1 cellular context compared by ENCODE assay signal in the genomic region with DNA sequence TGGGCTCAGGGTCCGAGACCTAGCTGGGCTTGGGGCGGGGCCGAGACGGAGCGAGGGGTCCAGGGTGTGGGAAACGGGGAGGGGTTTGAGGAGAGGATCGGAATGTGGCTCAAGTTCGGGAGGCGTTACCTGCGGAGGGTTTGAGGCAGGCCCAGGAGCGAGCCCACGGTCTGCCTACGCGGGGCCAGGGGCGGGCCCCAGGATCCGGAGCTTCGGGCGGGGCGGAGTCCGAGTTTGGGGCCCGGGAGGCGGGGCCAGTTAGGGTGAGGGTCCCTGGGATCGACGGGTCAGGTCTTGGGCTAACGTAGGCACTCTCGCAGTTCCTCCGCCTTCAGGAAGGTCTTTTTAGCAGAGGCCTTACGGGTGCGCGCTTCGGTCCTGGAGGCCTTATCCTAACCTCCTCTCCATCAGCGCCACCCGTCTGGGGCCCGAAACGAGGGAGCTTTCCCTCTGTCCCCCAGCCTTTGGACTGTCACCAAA.
TF ChIP-seq lines count a peak whose summit lies in the region.

No MANE protein-coding gene starts in this region.

TF ChIP-seq in Ishikawa, 13 proteins besides CTCF, POLR2A, EP300 and RAD21:
- TF ChIP-seq ZBTB7A (IDR thresholded peaks at IDR 0.05; ENCODE audit: low read depth) = peak; percentile 82
